ENCODE assay signal across 23 cellular contexts in the genomic region with DNA sequence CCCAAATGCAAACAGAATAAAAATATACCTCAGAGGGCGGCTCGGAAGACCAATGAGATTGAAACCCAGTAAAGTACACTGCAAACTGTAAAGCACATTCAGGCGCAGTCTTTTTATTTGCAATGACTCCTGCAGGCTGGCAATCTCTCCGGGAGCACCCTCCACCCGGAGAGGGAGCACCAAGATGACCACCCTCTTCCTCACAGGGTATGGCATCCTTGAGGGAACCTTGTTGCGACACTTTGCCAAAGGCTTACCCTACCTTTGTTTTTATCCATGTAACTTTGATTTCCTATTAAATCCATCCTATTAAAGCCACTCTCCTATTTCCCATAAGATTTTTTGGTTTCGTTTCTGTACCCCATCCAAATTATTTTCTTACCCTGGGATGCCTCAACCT. TPM values are rescaled to one million over a fixed set of nuclear protein-coding genes. Genes with fewer than 3 reads are reported as not detected.
DNase-seq lines count a peak whose midpoint lies in the region; ATAC-seq and TF ChIP-seq lines count a peak whose summit lies in the region.
"Had no signal": no experiment of that assay in that cellular context is flagged by ENCODE, and none has a peak within 500 bp of the region (broad histone marks: within the 10 kb centered on the region; RNA-seq: fewer than 3 reads in every experiment).

No MANE protein-coding gene starts in this region.

- no peak overlapping the region for H2AFZ ChIP-seq in IMR-90 (replicated peaks; ENCODE audit: low read length, poor library complexity)
- H2AFZ ChIP-seq in trophoblast cell (ENCODE audit: insufficient read depth, low read length, poor library complexity) = no peak overlapping the region

- DNase-seq in H7 (peak; percentile 8), IMR-90 (no peak), trophoblast cell (no peak)
- no peak for DNase-seq in stimulated activated naive B cell treated with anti-CD40 and anti-IgM and Interleukin-4, amounts not matched to agents 10 μg/mL and 1 μg/mL and 100 μg/mL, for 72 hours
- DNase-seq: 8988T; ACHN; BE2C; C1 segment of cervical spinal cord; CD4-positive, alpha-beta memory T cell; CD4-positive, CD25-positive, alpha-beta regulatory T cell; CD8-positive, alpha-beta memory T cell; COR-L47; DMS 273 treated with DMSO at 0.1 percent for 48 hours; DMS153; DMS53; DMS79; DND-41; EL; GDM1 had no signal

- H3K23ac ChIP-seq in IMR-90 (ENCODE audit: low read depth, low read length) = no peak overlapping the region
- H3K23ac ChIP-seq in trophoblast cell (ENCODE audit: low read length) = no peak overlapping the region

- no peak for TF ChIP-seq POLR2A in IMR-90 (IDR thresholded peaks at IDR 0.05; ENCODE audit: low read depth, low read length)

- ATAC-seq in IMR-90 (ENCODE audit: low read depth) (no peak), HG03175 (IDR thresholded peaks at IDR 0.05; ENCODE audit: unreplicated experiment) (no peak)
- ATAC-seq in stimulated activated naive B cell treated with anti-CD40 and anti-IgM and Interleukin-4, amounts not matched to agents 10 μg/mL and 1 μg/mL and 100 μg/mL, for 72 hours (replicated peaks) = no peak
- ATAC-seq: GM12878 had no signal

- H3K79me1 ChIP-seq in IMR-90 (ENCODE audit: low read depth in 1 of 2, low read length in 2 of 2) (no peaks in the 10 kb centered on the region), trophoblast cell (ENCODE audit: low read length) (no peaks in the 10 kb centered on the region)

- no peaks in the 10 kb centered on the region for H3K9me3 ChIP-seq in IMR-90 (ENCODE audit: control insufficient read depth, insufficient read depth, low read length)
- no peaks in the 10 kb centered on the region for H3K9me3 ChIP-seq in trophoblast cell (ENCODE audit: insufficient read depth, low read depth, low read length)
- H3K9me3 ChIP-seq: BE2C, BLaER1 had no signal

- in situ Hi-C loops in IMR-90 (cut with MboI; ENCODE audit: low sequenced_read_pairs) = no loop called here

- H4K5ac ChIP-seq in IMR-90 (ENCODE audit: low read depth, low read length) = no peak overlapping the region

- TF ChIP-seq CTCF in IMR-90 (conservative IDR thresholded peaks at IDR 0.05; ENCODE audit: low read depth, low read length) = no peak

- H3K36me3 ChIP-seq in H7 (replicated peaks; ENCODE audit: control insufficient read depth, insufficient read depth, low read length) (peaks cover 5% of the 10 kb centered on the region), IMR-90 (ENCODE audit: control insufficient read depth, insufficient read depth, low read length) (peaks cover 10% of the 10 kb centered on the region), trophoblast cell (ENCODE audit: control insufficient read depth in 1 of 2, insufficient read depth in 2 of 2, low read length in 2 of 2) (peaks cover 17 to 29% of the 10 kb centered on the region in 2 experiments)
- H3K36me3 ChIP-seq: BE2C had no signal

- no peak overlapping the region for H3K18ac ChIP-seq in IMR-90 (ENCODE audit: low read depth, low read length)
- H3K18ac ChIP-seq in trophoblast cell (ENCODE audit: low read length) = no peak overlapping the region

- no peak overlapping the region for H2AK5ac ChIP-seq in IMR-90 (ENCODE audit: low read depth, low read length)
- no peak overlapping the region for H2AK5ac ChIP-seq in trophoblast cell (ENCODE audit: low read length)

- WGBS in IMR-90 (ENCODE audit: extremely low coverage in 2 of 2, insufficient read length in 1 of 2), 2 experiments = 80% methylated on average over 2 of the region's 7 CpGs; no CpG with 5 or more reads in 1 of the 2 experiments
- no CpG with 5 or more reads among the region's 7 CpGs for WGBS in trophoblast cell (ENCODE audit: extremely low coverage, insufficient coverage, insufficient read length)

- H3K4me3 ChIP-seq in H7 (ENCODE audit: insufficient read depth, low read depth, low read length) (no peak overlapping the region), IMR-90 (ENCODE audit: insufficient read depth, low read depth, low read length) (no peak overlapping the region), trophoblast cell (ENCODE audit: low read depth, low read length) (no peak overlapping the region)
- H3K4me3 ChIP-seq: BLaER1, GM12878 had no signal

- no peaks in the 10 kb centered on the region for H3K79me2 ChIP-seq in trophoblast cell (ENCODE audit: control insufficient read depth, insufficient read depth, low read length, poor library complexity)

- no peak overlapping the region for H4K8ac ChIP-seq in IMR-90 (ENCODE audit: low read depth in 2 of 2, low read length in 2 of 2)
- no peak overlapping the region for H4K8ac ChIP-seq in trophoblast cell (ENCODE audit: low read depth, low read length)

- no peaks in the 10 kb centered on the region for H3K9me3 Mint-ChIP-seq in stimulated activated naive B cell treated with anti-CD40 and anti-IgM and Interleukin-4, amounts not matched to agents 10 μg/mL and 1 μg/mL and 100 μg/mL, for 72 hours
- H3K9me3 Mint-ChIP-seq: CD14-positive monocyte; CD4-positive, alpha-beta memory T cell; CD4-positive, CD25-positive, alpha-beta regulatory T cell; CD8-positive, alpha-beta memory T cell had no signal

- H3K4me1 Mint-ChIP-seq in stimulated activated naive B cell treated with anti-CD40 and anti-IgM and Interleukin-4, amounts not matched to agents 10 μg/mL and 1 μg/mL and 100 μg/mL, for 72 hours = peaks cover 12 to 16% of the 10 kb centered on the region in 2 donors
- H3K4me1 Mint-ChIP-seq: CD14-positive monocyte; CD4-positive, alpha-beta memory T cell; CD4-positive, CD25-positive, alpha-beta regulatory T cell; CD8-positive, alpha-beta memory T cell had no signal

- CTCF ChIA-PET in IMR-90 (lab: Yijun Ruan, JAX) = no interaction called here

- no TSS peak for BruUV-seq in IMR-90 (replicated peaks; lab: Mats Ljungman, UMichigan)

- H2AK9ac ChIP-seq in IMR-90 (replicated peaks; ENCODE audit: low read depth, low read length, poor library complexity) = no peak overlapping the region

- H3K27me3 ChIP-seq in H7 (ENCODE audit: control insufficient read depth, insufficient read depth, low read length) = no peaks in the 10 kb centered on the region
- H3K27me3 ChIP-seq in IMR-90 (ENCODE audit: control insufficient read depth, insufficient read depth, low read length) = no peaks in the 10 kb centered on the region
- no peaks in the 10 kb centered on the region for H3K27me3 ChIP-seq in trophoblast cell (ENCODE audit: insufficient read depth, low read length)
- H3K27me3 ChIP-seq: BE2C, BLaER1 had no signal

- no peak overlapping the region for H3K4me3 Mint-ChIP-seq in stimulated activated naive B cell treated with anti-CD40 and anti-IgM and Interleukin-4, amounts not matched to agents 10 μg/mL and 1 μg/mL and 100 μg/mL, for 72 hours
- H3K4me3 Mint-ChIP-seq: CD14-positive monocyte; CD4-positive, alpha-beta memory T cell; CD4-positive, CD25-positive, alpha-beta regulatory T cell; CD8-positive, alpha-beta memory T cell had no signal

- H4K20me1 ChIP-seq in IMR-90 (ENCODE audit: insufficient read depth, low read length) = no peaks in the 10 kb centered on the region
- H4K20me1 ChIP-seq: BLaER1 had no signal

- peaks cover 49 to 70% of the 10 kb centered on the region in 2 donors for H3K36me3 Mint-ChIP-seq in stimulated activated naive B cell treated with anti-CD40 and anti-IgM and Interleukin-4, amounts not matched to agents 10 μg/mL and 1 μg/mL and 100 μg/mL, for 72 hours
- H3K36me3 Mint-ChIP-seq: CD4-positive, CD25-positive, alpha-beta regulatory T cell had no signal

- no peak overlapping the region for H2BK5ac ChIP-seq in IMR-90 (ENCODE audit: low read depth, low read length, poor library complexity, severe bottlenecking)
- H2BK5ac ChIP-seq in trophoblast cell (ENCODE audit: low read depth, low read length, poor library complexity) = no peak overlapping the region

- POLR2A ChIA-PET in IMR-90 (lab: Charles Lee; ENCODE audit: unreplicated experiment) = interaction anchor here (0.5 kb wide), 1 partner anchor 15 kb away, joined by 4 read pairs; no protein-coding TSS in a partner anchor

- no peak overlapping the region for H2BK120ac ChIP-seq in IMR-90 (ENCODE audit: low read depth, low read length)
- no peak overlapping the region for H2BK120ac ChIP-seq in trophoblast cell (ENCODE audit: insufficient read depth, low read length, poor library complexity)

- H2BK12ac ChIP-seq in trophoblast cell (ENCODE audit: low read length) = no peak overlapping the region

- no peak overlapping the region for H3K4ac ChIP-seq in IMR-90 (ENCODE audit: low read depth, low read length)
- no peak overlapping the region for H3K4ac ChIP-seq in trophoblast cell (ENCODE audit: low read depth, low read length)

- H3K27ac ChIP-seq in IMR-90 (ENCODE audit: insufficient read depth, low read length) = no peak overlapping the region
- no peak overlapping the region for H3K27ac ChIP-seq in trophoblast cell (ENCODE audit: low read depth, low read length)
- H3K27ac ChIP-seq: BLaER1 had no signal

- dilution Hi-C loops in IMR-90 (cut with HindIII; ENCODE audit: low sequenced_read_pairs, unreplicated experiment) = no loop called here

- intact Hi-C loops in IMR-90 (cut with micrococcal nuclease) = no loop called here

- H3K14ac ChIP-seq in IMR-90 (replicated peaks; ENCODE audit: low read depth, low read length) (no peak overlapping the region), trophoblast cell (ENCODE audit: low read length) (no peak overlapping the region)

- H2BK15ac ChIP-seq in IMR-90 (ENCODE audit: low read depth, low read length) = no peak overlapping the region

- H2BK20ac ChIP-seq in IMR-90 (ENCODE audit: low read depth, low read length) = no peak overlapping the region

- H4K12ac ChIP-seq in trophoblast cell (ENCODE audit: low read depth, low read length) = no peak overlapping the region

- TF ChIP-seq RAD21 in IMR-90 (IDR thresholded peaks at IDR 0.05; ENCODE audit: low read length) = no peak

- H3K27ac Mint-ChIP-seq in stimulated activated naive B cell treated with anti-CD40 and anti-IgM and Interleukin-4, amounts not matched to agents 10 μg/mL and 1 μg/mL and 100 μg/mL, for 72 hours = peak overlapping the region; percentile 22
- H3K27ac Mint-ChIP-seq: CD14-positive monocyte; CD4-positive, alpha-beta memory T cell; CD4-positive, CD25-positive, alpha-beta regulatory T cell had no signal

- H3K4me2 ChIP-seq in IMR-90 (ENCODE audit: low read depth, low read length) (no peak overlapping the region), trophoblast cell (ENCODE audit: low read length) (no peak overlapping the region)
- H3K4me2 ChIP-seq: BLaER1 had no signal

- no peak overlapping the region for H3K9ac ChIP-seq in IMR-90 (ENCODE audit: low read depth, low read length)
- no peak overlapping the region for H3K9ac ChIP-seq in trophoblast cell (ENCODE audit: low read length)
- H3K9ac ChIP-seq: BLaER1 had no signal

- H3K56ac ChIP-seq in IMR-90 (ENCODE audit: extremely low read depth, insufficient read depth, low read length) = no peak overlapping the region

- H3K9me1 ChIP-seq in IMR-90 (ENCODE audit: insufficient read depth, low read length) = 0 out of 2 replicates have a peak, but pooled peaks cover under 1% of the 10 kb centered on the region

- H3K4me1 ChIP-seq in IMR-90 (ENCODE audit: control insufficient read depth, insufficient read depth, low read length) (peaks cover 2% of the 10 kb centered on the region; the same call in 1 of the 2 replicates), trophoblast cell (ENCODE audit: control insufficient read depth in 1 of 2, insufficient read depth in 2 of 2, low read length in 2 of 2) (peaks cover 0 to 6% of the 10 kb centered on the region in 2 experiments)
- H3K4me1 ChIP-seq: BE2C had no signal

- H3K27me3 Mint-ChIP-seq in stimulated activated naive B cell treated with anti-CD40 and anti-IgM and Interleukin-4, amounts not matched to agents 10 μg/mL and 1 μg/mL and 100 μg/mL, for 72 hours = no peaks in the 10 kb centered on the region
- H3K27me3 Mint-ChIP-seq: CD4-positive, CD25-positive, alpha-beta regulatory T cell; CD8-positive, alpha-beta memory T cell had no signal

- H4K91ac ChIP-seq in IMR-90 (ENCODE audit: insufficient read depth, low read depth, low read length) (no peak overlapping the region), trophoblast cell (ENCODE audit: low read depth, low read length) (no peak overlapping the region)

RNA-seq across cellular contexts. Expression of a gene that starts 16.2 kb away (rescaled TPM):
- 24.8 and 28.4 TPM in 2 replicates for total RNA-seq in H7 (2014; rRNA removed; shearing (Covaris generic))
- 8.3 and 8.6 TPM in 2 replicates for total RNA-seq in IMR-90 (2012; rRNA removed)
- polyA plus RNA-seq in IMR-90 (2012; rRNA removed) = 6.4 and 6.9 TPM in 2 replicates
- polyA plus RNA-seq in IMR-90 (2012; cell fraction: cytosol; rRNA removed) = 3.8 and 9.5 TPM in 2 replicates
- 6.1 and 9.1 TPM in 2 replicates for polyA plus RNA-seq in IMR-90 (2012; cell fraction: nucleus; rRNA removed; ENCODE audit: low replicate concordance)
- 8.3 and 8.8 TPM in 2 replicates for polyA plus RNA-seq in trophoblast cell (2013)
